ENCODE assay signal across 11 cellular contexts in the genomic region with DNA sequence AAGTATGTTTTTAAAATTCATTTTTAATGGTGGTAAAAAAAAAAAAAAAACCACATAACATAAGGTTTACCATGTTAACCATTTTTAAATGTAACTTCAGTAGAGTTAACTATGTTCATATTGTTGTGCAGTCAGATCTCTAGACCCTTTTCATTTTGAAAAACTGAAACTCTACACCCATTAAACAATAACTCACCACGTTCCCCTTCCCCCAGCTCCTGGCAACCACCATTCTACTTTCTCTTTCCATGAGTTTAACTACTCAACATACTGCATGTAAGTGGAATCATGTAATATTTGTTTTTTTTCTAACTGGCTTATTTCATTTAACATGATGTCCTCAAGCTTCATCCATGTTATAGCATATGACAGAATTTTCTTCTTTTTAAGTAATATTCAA.
DNase-seq lines count a peak whose midpoint lies in the region; ATAC-seq and TF ChIP-seq lines count a peak whose summit lies in the region.
"Had no signal": no experiment of that assay in that cellular context is flagged by ENCODE, and none has a peak within 500 bp of the region (broad histone marks: within the 10 kb centered on the region; RNA-seq: fewer than 3 reads in every experiment).

No MANE protein-coding gene starts in this region.

- ATAC-seq in GM18909 (IDR thresholded peaks at IDR 0.05; ENCODE audit: poor library complexity, unreplicated experiment) (peak; percentile 61), GM21786 (IDR thresholded peaks at IDR 0.05; ENCODE audit: unreplicated experiment) (peak; percentile 45), HG03558 (IDR thresholded peaks at IDR 0.05; ENCODE audit: extremely low read depth, unreplicated experiment) (peak; percentile 31), GM23338 (no peak)
- ATAC-seq: heart right ventricle had no signal

- no peaks in the 10 kb centered on the region for H3F3A ChIP-seq in GM23338 (replicated peaks; ENCODE audit: low read depth)

- H3K4me1 Mint-ChIP-seq in mesothelial cell of epicardium (peaks cover 59% of the 10 kb centered on the region), GM23338 (peaks cover 28% of the 10 kb centered on the region)

- H3K4me1 ChIP-seq in GM23338 (ENCODE audit: insufficient read depth): 0 out of 2 replicates have a peak, but pooled peaks cover 12% of the 10 kb centered on the region

- H3K4me3 ChIP-seq in foreskin fibroblast (ENCODE audit: low read depth in 1 of 2, low read length in 2 of 2): no peak overlapping the region
- H3K4me3 ChIP-seq in GM23338: no peak overlapping the region
- H3K4me3 ChIP-seq: heart right ventricle had no signal

- no peak for DNase-seq in mesothelial cell of epicardium (ENCODE audit: low spot score in 2 of 2, unreplicated experiment in 2 of 2)
- DNase-seq in foreskin fibroblast: no peak
- DNase-seq in NCI-H146 (lab: John Stamatoyannopoulos, UW): no peak
- no peak for DNase-seq in GM23338 (ENCODE audit: low spot score)
- DNase-seq: activated CD4-positive, alpha-beta memory T cell treated with anti-CD3 and anti-CD28 coated beads for 36 hours; effector CD4-positive, alpha-beta T cell; heart right ventricle; NCI-H446 treated with DMSO at 0.1 percent for 48 hours had no signal

- H3K27me3 Mint-ChIP-seq in mesothelial cell of epicardium (ENCODE audit: low read depth) (no peaks in the 10 kb centered on the region), GM23338 (ENCODE audit: insufficient read depth, low read depth, poor library complexity) (peaks cover 3% of the 10 kb centered on the region)
- H3K27me3 Mint-ChIP-seq: activated CD4-positive, alpha-beta memory T cell treated with anti-CD3 and anti-CD28 coated beads for 36 hours had no signal

- H3K4me3 Mint-ChIP-seq in mesothelial cell of epicardium (no peak overlapping the region), GM23338 (no peak overlapping the region)
- H3K4me3 Mint-ChIP-seq: activated CD4-positive, alpha-beta memory T cell treated with anti-CD3 and anti-CD28 coated beads for 36 hours had no signal

- no peak overlapping the region for H3K4me2 ChIP-seq in GM23338

- TF ChIP-seq CTCF in mesothelial cell of epicardium (IDR thresholded peaks at IDR 0.05; ENCODE audit: unreplicated experiment) (no peak), foreskin fibroblast (IDR thresholded peaks at IDR 0.05; ENCODE audit: low read depth, low read length) (no peak), GM23338 (conservative IDR thresholded peaks at IDR 0.05; ENCODE audit: low read depth in 2 of 2) (no peak)

- H3K79me2 ChIP-seq in GM23338 (replicated peaks; ENCODE audit: insufficient read depth): peaks cover 4% of the 10 kb centered on the region; the same call in 1 of the 2 replicates

- no peaks in the 10 kb centered on the region for H3K36me3 ChIP-seq in GM23338 (ENCODE audit: insufficient read depth)

- H3K9me2 ChIP-seq in GM23338 (ENCODE audit: insufficient read depth): no peaks in the 10 kb centered on the region

- peaks cover 9% of the 10 kb centered on the region for H4K20me1 ChIP-seq in GM23338 (replicated peaks; ENCODE audit: insufficient read depth)

- no peak overlapping the region for H2AFZ ChIP-seq in GM23338

- no peaks in the 10 kb centered on the region for H3K27me3 ChIP-seq in GM23338 (ENCODE audit: insufficient read depth)
- H3K27me3 ChIP-seq: heart right ventricle had no signal

- H3K36me3 Mint-ChIP-seq in mesothelial cell of epicardium (no peaks in the 10 kb centered on the region), GM23338 (ENCODE audit: low read depth) (no peaks in the 10 kb centered on the region)
- H3K36me3 Mint-ChIP-seq: activated CD4-positive, alpha-beta memory T cell treated with anti-CD3 and anti-CD28 coated beads for 36 hours had no signal

- H3K9me3 Mint-ChIP-seq in mesothelial cell of epicardium (no peaks in the 10 kb centered on the region), GM23338 (no peaks in the 10 kb centered on the region)
- H3K9me3 Mint-ChIP-seq: activated CD4-positive, alpha-beta memory T cell treated with anti-CD3 and anti-CD28 coated beads for 36 hours had no signal

- H3K27ac Mint-ChIP-seq in mesothelial cell of epicardium: peak overlapping the region; percentile 62
- H3K27ac Mint-ChIP-seq in GM23338: no peak overlapping the region
- H3K27ac Mint-ChIP-seq: activated CD4-positive, alpha-beta memory T cell treated with anti-CD3 and anti-CD28 coated beads for 36 hours had no signal

- no peak overlapping the region for H3K27ac ChIP-seq in GM23338 (ENCODE audit: low read depth)

TF ChIP-seq in GM23338, 12 proteins besides CTCF, POLR2A, EP300 and RAD21 (continues in another document):
- no peak for TF ChIP-seq ZNF331 (CRISPR knock-in tag; IDR thresholded peaks at IDR 0.05; ENCODE audit: low read depth)
- TF ChIP-seq JUNB (IDR thresholded peaks at IDR 0.05; ENCODE audit: unreplicated experiment): no peak
- TF ChIP-seq, protein P1, sequence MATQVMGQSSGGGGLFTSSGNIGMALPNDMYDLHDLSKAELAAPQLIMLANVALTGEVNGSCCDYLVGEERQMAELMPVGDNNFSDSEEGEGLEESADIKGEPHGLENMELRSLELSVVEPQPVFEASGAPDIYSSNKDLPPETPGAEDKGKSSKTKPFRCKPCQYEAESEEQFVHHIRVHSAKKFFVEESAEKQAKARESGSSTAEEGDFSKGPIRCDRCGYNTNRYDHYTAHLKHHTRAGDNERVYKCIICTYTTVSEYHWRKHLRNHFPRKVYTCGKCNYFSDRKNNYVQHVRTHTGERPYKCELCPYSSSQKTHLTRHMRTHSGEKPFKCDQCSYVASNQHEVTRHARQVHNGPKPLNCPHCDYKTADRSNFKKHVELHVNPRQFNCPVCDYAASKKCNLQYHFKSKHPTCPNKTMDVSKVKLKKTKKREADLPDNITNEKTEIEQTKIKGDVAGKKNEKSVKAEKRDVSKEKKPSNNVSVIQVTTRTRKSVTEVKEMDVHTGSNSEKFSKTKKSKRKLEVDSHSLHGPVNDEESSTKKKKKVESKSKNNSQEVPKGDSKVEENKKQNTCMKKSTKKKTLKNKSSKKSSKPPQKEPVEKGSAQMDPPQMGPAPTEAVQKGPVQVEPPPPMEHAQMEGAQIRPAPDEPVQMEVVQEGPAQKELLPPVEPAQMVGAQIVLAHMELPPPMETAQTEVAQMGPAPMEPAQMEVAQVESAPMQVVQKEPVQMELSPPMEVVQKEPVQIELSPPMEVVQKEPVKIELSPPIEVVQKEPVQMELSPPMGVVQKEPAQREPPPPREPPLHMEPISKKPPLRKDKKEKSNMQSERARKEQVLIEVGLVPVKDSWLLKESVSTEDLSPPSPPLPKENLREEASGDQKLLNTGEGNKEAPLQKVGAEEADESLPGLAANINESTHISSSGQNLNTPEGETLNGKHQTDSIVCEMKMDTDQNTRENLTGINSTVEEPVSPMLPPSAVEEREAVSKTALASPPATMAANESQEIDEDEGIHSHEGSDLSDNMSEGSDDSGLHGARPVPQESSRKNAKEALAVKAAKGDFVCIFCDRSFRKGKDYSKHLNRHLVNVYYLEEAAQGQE (IDR thresholded peaks at IDR 0.05; ENCODE audit: unreplicated experiment): no peak
- no peak for TF ChIP-seq POLR2AphosphoS5 (IDR thresholded peaks at IDR 0.05; ENCODE audit: low read depth)
- TF ChIP-seq NANOG (IDR thresholded peaks at IDR 0.05; ENCODE audit: borderline replicate concordance): no peak
- no peak for TF ChIP-seq EZH2phosphoT487 (IDR thresholded peaks at IDR 0.05; ENCODE audit: unreplicated experiment)
- no peak for TF ChIP-seq CREB1 (CRISPR knock-in tag; IDR thresholded peaks at IDR 0.05; ENCODE audit: low read depth)
- no peak for TF ChIP-seq STAT1 (IDR thresholded peaks at IDR 0.05; ENCODE audit: unreplicated experiment)
- no peak for TF ChIP-seq EZH2 (IDR thresholded peaks at IDR 0.05; ENCODE audit: low read depth, unreplicated experiment)
- TF ChIP-seq ZNF114 (CRISPR knock-in tag; IDR thresholded peaks at IDR 0.05): no peak
- TF ChIP-seq, protein P2, sequence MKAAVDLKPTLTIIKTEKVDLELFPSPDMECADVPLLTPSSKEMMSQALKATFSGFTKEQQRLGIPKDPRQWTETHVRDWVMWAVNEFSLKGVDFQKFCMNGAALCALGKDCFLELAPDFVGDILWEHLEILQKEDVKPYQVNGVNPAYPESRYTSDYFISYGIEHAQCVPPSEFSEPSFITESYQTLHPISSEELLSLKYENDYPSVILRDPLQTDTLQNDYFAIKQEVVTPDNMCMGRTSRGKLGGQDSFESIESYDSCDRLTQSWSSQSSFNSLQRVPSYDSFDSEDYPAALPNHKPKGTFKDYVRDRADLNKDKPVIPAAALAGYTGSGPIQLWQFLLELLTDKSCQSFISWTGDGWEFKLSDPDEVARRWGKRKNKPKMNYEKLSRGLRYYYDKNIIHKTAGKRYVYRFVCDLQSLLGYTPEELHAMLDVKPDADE (IDR thresholded peaks at IDR 0.05): no peak
